In the genomic region with DNA sequence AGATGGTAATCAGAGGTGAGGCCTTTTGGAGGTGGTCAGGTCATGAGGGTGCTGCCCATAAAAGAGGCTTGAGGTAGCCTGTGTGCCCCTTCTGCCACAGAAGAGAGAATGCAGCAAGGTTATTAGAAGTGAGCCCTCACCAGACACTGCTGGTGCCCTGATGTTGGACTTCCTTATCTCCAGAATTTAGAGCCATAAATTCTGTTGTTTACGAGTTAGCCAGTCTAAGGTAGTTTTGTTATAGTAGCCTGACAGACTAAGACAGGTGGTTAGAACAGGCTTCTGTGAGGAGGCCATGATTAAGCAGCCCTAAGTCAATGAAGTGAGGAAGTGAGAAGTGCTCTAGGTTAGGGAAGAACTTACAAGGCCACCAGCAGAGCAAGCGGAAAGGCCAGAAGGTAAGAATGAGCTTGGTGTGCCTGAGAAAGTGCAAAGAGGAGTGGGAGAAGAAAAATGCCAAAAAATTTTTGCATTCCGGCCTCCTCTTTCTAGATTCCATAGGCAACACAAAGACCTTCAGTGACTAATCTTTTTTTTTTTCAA, we compare ENCODE assay signal across 31 cellular contexts.
"Had no signal": no experiment of that assay in that cellular context is flagged by ENCODE, and none has a peak within 500 bp of the region (broad histone marks: within the 10 kb centered on the region; RNA-seq: fewer than 3 reads in every experiment).

No MANE protein-coding gene starts in this region.

- H3K27ac Mint-ChIP-seq: activated CD4-positive, alpha-beta memory T cell treated with anti-CD3 and anti-CD28 coated beads, Interleukin-2, amount 10 ng/mL, durations not matched to agents 7 days and 5 days; activated CD4-positive, alpha-beta T cell treated with anti-CD3 and anti-CD28 coated beads, Interleukin-2, amount 10 ng/mL, durations not matched to agents 7 days and 5 days; activated T-cell treated with anti-CD3 and anti-CD28 coated beads, Interleukin-2, amount 50 U/mL, for 24 hours; activated T-helper 17 cell treated with anti-CD3 and anti-CD28 coated beads, Interleukin-2, amount 50 U/mL, for 72 hours; nephron progenitor cell; stimulated activated memory B cell treated with anti-CD40 and anti-IgM and Interleukin-4, amounts not matched to agents 10 μg/mL and 1 μg/mL and 100 μg/mL, for 72 hours; stimulated activated naive CD8-positive, alpha-beta T cell treated with anti-CD3 and anti-CD28 coated beads, Interleukin-15, amount 100 ng/mL, for 72 hours; T-helper 1 cell treated with Interleukin-12 subunit alpha and Interleukin-12 subunit beta and Interleukin-4 antibody, amounts not matched to agents 30 μg/mL and 1 μg/mL, for 36 hours had no signal

- DNase-seq: activated CD4-positive, alpha-beta memory T cell treated with anti-CD3 and anti-CD28 coated beads, Interleukin-2, amount 10 ng/mL, durations not matched to agents 7 days and 5 days; activated CD4-positive, alpha-beta T cell treated with anti-CD3 and anti-CD28 coated beads, Interleukin-2, amount 10 ng/mL, durations not matched to agents 7 days and 5 days; activated CD4-positive, CD25-positive, alpha-beta regulatory T cell treated with anti-CD3 and anti-CD28 coated beads, Interleukin-2, amount 50 U/mL, for 72 hours; activated CD8-positive, alpha-beta memory T cell treated with anti-CD3 and anti-CD28 coated beads, Interleukin-2, amount 50 U/mL, for 48 hours; activated gamma-delta T cell treated with Interleukin-2 at 50 U/mL for 16 hours; activated naive CD4-positive, alpha-beta T cell treated with anti-CD3 and anti-CD28 coated beads, Interleukin-2, amount 50 U/mL, for 16 hours; activated T-cell treated with anti-CD3 and anti-CD28 coated beads, Interleukin-2, amount 50 U/mL, for 24 hours; amniotic stem cell; caudate nucleus; foreskin fibroblast; heart right ventricle; left ventricle myocardium inferior; mesendoderm; naive B cell; nephron progenitor cell; ovary; retina; stimulated activated CD4-positive, alpha-beta T cell treated with anti-CD3 and anti-CD28 coated beads, Interleukin-1b, Interleukin-23, amount 100 ng/mL, for 48 hours; stimulated activated CD4-positive, alpha-beta T cell treated with anti-CD3 and anti-CD28 coated beads, Interleukin-4, amount 100 ng/mL, for 4 hours; stimulated activated CD8-positive, alpha-beta memory T cell treated with anti-CD3 and anti-CD28 coated beads, Interleukin-4, amount 100 ng/mL, for 48 hours; stimulated activated naive CD8-positive, alpha-beta T cell treated with anti-CD3 and anti-CD28 coated beads, Interleukin-15, amount 100 ng/mL, for 72 hours; substantia nigra; T1000; upper lobe of right lung had no signal

- H3K27ac ChIP-seq: heart right ventricle, left ventricle myocardium inferior, neutrophil, ovary, prostate gland, upper lobe of right lung had no signal

- H3K4me2 ChIP-seq: smooth muscle cell had no signal

- H3K27me3 ChIP-seq: heart right ventricle, neutrophil, ovary, upper lobe of right lung had no signal

- H3K4me3 Mint-ChIP-seq: activated CD4-positive, alpha-beta memory T cell treated with anti-CD3 and anti-CD28 coated beads, Interleukin-2, amount 10 ng/mL, durations not matched to agents 7 days and 5 days; activated CD4-positive, alpha-beta T cell treated with anti-CD3 and anti-CD28 coated beads, Interleukin-2, amount 10 ng/mL, durations not matched to agents 7 days and 5 days; activated T-cell treated with anti-CD3 and anti-CD28 coated beads, Interleukin-2, amount 50 U/mL, for 24 hours; activated T-helper 17 cell treated with anti-CD3 and anti-CD28 coated beads, Interleukin-2, amount 50 U/mL, for 72 hours; naive B cell; nephron progenitor cell; stimulated activated memory B cell treated with anti-CD40 and anti-IgM and Interleukin-4, amounts not matched to agents 10 μg/mL and 1 μg/mL and 100 μg/mL, for 72 hours; stimulated activated naive CD8-positive, alpha-beta T cell treated with anti-CD3 and anti-CD28 coated beads, Interleukin-15, amount 100 ng/mL, for 72 hours; T-helper 1 cell treated with Interleukin-12 subunit alpha and Interleukin-12 subunit beta and Interleukin-4 antibody, amounts not matched to agents 30 μg/mL and 1 μg/mL, for 36 hours had no signal

- H3K4me1 Mint-ChIP-seq: activated CD4-positive, alpha-beta T cell treated with anti-CD3 and anti-CD28 coated beads, Interleukin-2, amount 10 ng/mL, durations not matched to agents 7 days and 5 days; activated T-helper 17 cell treated with anti-CD3 and anti-CD28 coated beads, Interleukin-2, amount 50 U/mL, for 72 hours; stimulated activated memory B cell treated with anti-CD40 and anti-IgM and Interleukin-4, amounts not matched to agents 10 μg/mL and 1 μg/mL and 100 μg/mL, for 72 hours; stimulated activated naive CD8-positive, alpha-beta T cell treated with anti-CD3 and anti-CD28 coated beads, Interleukin-15, amount 100 ng/mL, for 72 hours had no signal

- H3K9me3 ChIP-seq: neutrophil, ovary, prostate gland had no signal

- H3K4me1 ChIP-seq: heart right ventricle, left ventricle myocardium inferior, prostate gland, upper lobe of right lung had no signal

- H3K27me3 Mint-ChIP-seq: activated CD4-positive, alpha-beta memory T cell treated with anti-CD3 and anti-CD28 coated beads, Interleukin-2, amount 10 ng/mL, durations not matched to agents 7 days and 5 days; activated CD4-positive, alpha-beta T cell treated with anti-CD3 and anti-CD28 coated beads, Interleukin-2, amount 10 ng/mL, durations not matched to agents 7 days and 5 days; activated T-cell treated with anti-CD3 and anti-CD28 coated beads, Interleukin-2, amount 50 U/mL, for 24 hours; activated T-helper 17 cell treated with anti-CD3 and anti-CD28 coated beads, Interleukin-2, amount 50 U/mL, for 72 hours; naive B cell; stimulated activated memory B cell treated with anti-CD40 and anti-IgM and Interleukin-4, amounts not matched to agents 10 μg/mL and 1 μg/mL and 100 μg/mL, for 72 hours; stimulated activated naive CD8-positive, alpha-beta T cell treated with anti-CD3 and anti-CD28 coated beads, Interleukin-15, amount 100 ng/mL, for 72 hours had no signal

- H3K4me3 ChIP-seq: heart right ventricle, left ventricle myocardium inferior, lung, ovary, prostate gland, smooth muscle cell, upper lobe of right lung had no signal

- H3K36me3 ChIP-seq: heart right ventricle, left ventricle myocardium inferior, neutrophil, ovary, prostate gland, upper lobe of right lung had no signal
